Comparison of ENCODE assay signal across 28 cellular contexts in genomic region chr5:60823574-60823973, GRCh38. TPM values are rescaled to one million over a fixed set of nuclear protein-coding genes. Genes with fewer than 3 reads are reported as not detected.
"Had no signal": no experiment of that assay in that cellular context is flagged by ENCODE, and none has a peak within 500 bp of the region (broad histone marks: within the 10 kb centered on the region; RNA-seq: fewer than 3 reads in every experiment).

No MANE protein-coding gene starts in this region.

- H3K27ac Mint-ChIP-seq: dendritic cell treated with granulocyte-macrophage colony-stimulating factor and Interleukin-4, amounts not matched to agents 40 ng/mL and 50 ng/mL, for 4 days; effector memory CD8-positive, alpha-beta T cell; endodermal cell; mesothelial cell of epicardium; naive B cell; naive thymus-derived CD8-positive, alpha-beta T cell had no signal

- H3K27ac ChIP-seq: epithelial cell of prostate, esophagus squamous epithelium, gastrocnemius medialis, heart right ventricle, left lung, lower lobe of right lung had no signal

- H3K4me1 ChIP-seq: esophagus squamous epithelium, gastrocnemius medialis, left lung, lower lobe of right lung had no signal

- H3K9me3 Mint-ChIP-seq: dendritic cell treated with granulocyte-macrophage colony-stimulating factor and Interleukin-4, amounts not matched to agents 40 ng/mL and 50 ng/mL, for 4 days; endodermal cell; mesothelial cell of epicardium had no signal

- H3K36me3 Mint-ChIP-seq: naive B cell; naive thymus-derived CD8-positive, alpha-beta T cell had no signal

- H3K36me3 ChIP-seq: esophagus squamous epithelium, gastrocnemius medialis, heart right ventricle, left lung, lower lobe of right lung had no signal

- ATAC-seq: effector memory CD8-positive, alpha-beta T cell; esophagus mucosa; gastrocnemius medialis; heart right ventricle; left cardiac atrium; left lung; left ventricle myocardium superior; lower lobe of right lung; mucosa of descending colon; naive thymus-derived CD8-positive, alpha-beta T cell had no signal

- H3K27me3 Mint-ChIP-seq: dendritic cell treated with granulocyte-macrophage colony-stimulating factor and Interleukin-4, amounts not matched to agents 40 ng/mL and 50 ng/mL, for 4 days had no signal

- H3K27me3 ChIP-seq: esophagus squamous epithelium, gastrocnemius medialis, heart right ventricle, left lung had no signal

- DNase-seq: effector CD8-positive, alpha-beta T cell; effector memory CD8-positive, alpha-beta T cell; endodermal cell; erythroblast; esophagus squamous epithelium; foreskin fibroblast; foreskin melanocyte; gastrocnemius medialis; glutamatergic neuron; head of caudate nucleus; heart right ventricle; hippocampal formation; left cardiac atrium; left lung; left ventricle myocardium superior; lower lobe of right lung; mesenchymal stem cell; mucosa of descending colon; naive B cell; naive thymus-derived CD8-positive, alpha-beta T cell had no signal

- FAIRE-seq: endometrium, islet of Langerhans, keratinocyte had no signal

- H3K9me3 ChIP-seq: esophagus squamous epithelium, gastrocnemius medialis, heart right ventricle, left lung, lower lobe of right lung, mucosa of descending colon had no signal

- H3K4me3 ChIP-seq: esophagus squamous epithelium, gastrocnemius medialis, heart right ventricle, left lung, lower lobe of right lung, mucosa of descending colon had no signal

- H3K4me1 Mint-ChIP-seq: mesothelial cell of epicardium; naive B cell; naive thymus-derived CD8-positive, alpha-beta T cell had no signal

- H3K4me3 Mint-ChIP-seq: dendritic cell treated with granulocyte-macrophage colony-stimulating factor and Interleukin-4, amounts not matched to agents 40 ng/mL and 50 ng/mL, for 4 days; effector memory CD8-positive, alpha-beta T cell; endodermal cell; mesothelial cell of epicardium; naive B cell; naive thymus-derived CD8-positive, alpha-beta T cell had no signal

RNA-seq across cellular contexts. Expression of gene ELOVL7, which starts 20.5 kb away (rescaled TPM):
- total RNA-seq: glomerular endothelial cell; naive thymus-derived CD8-positive, alpha-beta T cell had no signal
